In the genomic region with DNA sequence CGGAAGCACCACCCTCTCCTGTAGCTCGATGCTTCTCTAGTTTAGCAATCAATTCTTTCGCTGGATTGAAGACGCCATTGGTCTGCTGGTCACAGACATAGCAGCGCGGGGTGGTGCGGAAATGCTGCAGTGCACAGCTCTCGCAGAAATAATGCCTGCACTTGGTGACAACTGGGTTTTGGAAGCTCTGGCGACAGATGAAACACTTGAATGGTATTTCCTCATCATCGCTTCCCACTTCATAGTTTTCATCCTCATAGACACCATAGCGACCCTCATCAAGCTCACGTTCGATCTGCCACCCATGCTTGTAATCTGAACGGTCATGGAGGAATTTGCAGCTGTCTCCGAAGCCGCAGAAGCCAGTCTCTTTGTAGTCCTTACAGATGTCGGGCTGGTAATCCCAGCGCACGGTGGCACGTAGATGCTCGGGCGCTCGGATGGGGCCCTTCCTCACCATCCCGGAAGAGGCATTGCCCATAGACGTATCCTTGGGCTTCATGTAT, we compare ENCODE assay signal across 8 cellular contexts. TPM values are rescaled to one million over a fixed set of nuclear protein-coding genes. Genes with fewer than 3 reads are reported as not detected.
A peak's percentile ranks its signal among the peaks of the same experiment; 100 is the strongest.
DNase-seq lines count a peak whose midpoint lies in the region; ATAC-seq and TF ChIP-seq lines count a peak whose summit lies in the region.

No MANE protein-coding gene starts in this region.

- peaks cover 19 to 21% of the 10 kb centered on the region in 2 donors for H3K36me3 Mint-ChIP-seq in activated naive CD4-positive, alpha-beta T cell treated with anti-CD3 and anti-CD28 coated beads, Interleukin-2, amount 50 U/mL, for 72 hours

- H2AFZ ChIP-seq in OCI-LY1 (ENCODE audit: low read length) = no peak overlapping the region

- peak overlapping the region; percentile 99 for H3K27ac Mint-ChIP-seq in activated naive CD4-positive, alpha-beta T cell treated with anti-CD3 and anti-CD28 coated beads, Interleukin-2, amount 50 U/mL, for 72 hours

- peak overlapping the region; percentile 92 for H3K27ac ChIP-seq in OCI-LY1 (ENCODE audit: low read depth, low read length, poor library complexity, severe bottlenecking)
- H3K27ac ChIP-seq in cardiac muscle cell = peak overlapping the region; percentile 97

- in situ Hi-C loops in HAP-1 (cut with MboI; ENCODE audit: low sequenced_read_pairs) = loop anchor here (5.0 kb wide), 1 partner anchor 78 kb away; the partner anchor contains the start of gene RPL39

- H3K79me2 ChIP-seq in OCI-LY1 (ENCODE audit: insufficient read depth, low read length) = 0 out of 2 replicates have a peak, but pooled peaks cover 6% of the 10 kb centered on the region

- H3K4me3 ChIP-seq in HAP-1 = peak overlapping the region; percentile 61
- peak overlapping the region; percentile 80 for H3K4me3 ChIP-seq in OCI-LY1 (ENCODE audit: low read depth, low read length, poor library complexity, severe bottlenecking)
- H3K4me3 ChIP-seq in cardiac muscle cell = peak overlapping the region; percentile 53

- H3F3A ChIP-seq in OCI-LY1 (ENCODE audit: insufficient read depth, low read length) = no peaks in the 10 kb centered on the region

- intact Hi-C loops in posterior vena cava (cut with DNase I) = loop anchor here in 1 of 2 donors (5.0 kb wide), 1 partner anchor 898 kb away; the partner anchor contains the start of gene LONRF3

- ATAC-seq in activated naive CD4-positive, alpha-beta T cell treated with anti-CD3 and anti-CD28 coated beads, Interleukin-2, amount 50 U/mL, for 72 hours = peak; percentile 13 to 32

- H3K9me2 ChIP-seq in OCI-LY1 (ENCODE audit: low read depth, low read length) = no peaks in the 10 kb centered on the region

- peaks cover 8% of the 10 kb centered on the region for H3K36me3 ChIP-seq in HAP-1 (replicated peaks)
- peaks cover 16% of the 10 kb centered on the region for H3K36me3 ChIP-seq in OCI-LY1 (ENCODE audit: insufficient read depth, low read length)
- no peaks in the 10 kb centered on the region for H3K36me3 ChIP-seq in cardiac muscle cell

- no peak for TF ChIP-seq CTCF in OCI-LY1 (IDR thresholded peaks at IDR 0.05; ENCODE audit: low read length)
- no peak for TF ChIP-seq CTCF in cardiac muscle cell (IDR thresholded peaks at IDR 0.05; ENCODE audit: low read depth, low read length)

- H4K20me1 ChIP-seq in OCI-LY1 (ENCODE audit: insufficient read depth, low read length) = no peaks in the 10 kb centered on the region

- H3K9me3 ChIP-seq in HAP-1 (no peaks in the 10 kb centered on the region), OCI-LY1 (ENCODE audit: low read length) (no peaks in the 10 kb centered on the region), cardiac muscle cell (ENCODE audit: low read depth) (no peaks in the 10 kb centered on the region)

- peak overlapping the region; percentile 95 for H3K4me2 ChIP-seq in OCI-LY1 (ENCODE audit: low read length)

- H3K27me3 ChIP-seq in HAP-1 (ENCODE audit: low read depth) = no peaks in the 10 kb centered on the region
- no peaks in the 10 kb centered on the region for H3K27me3 ChIP-seq in OCI-LY1 (ENCODE audit: insufficient read depth, low read length)
- no peaks in the 10 kb centered on the region for H3K27me3 ChIP-seq in cardiac muscle cell

- H3K4me1 ChIP-seq in HAP-1 = peaks cover 12% of the 10 kb centered on the region
- peaks cover 8% of the 10 kb centered on the region for H3K4me1 ChIP-seq in OCI-LY1 (ENCODE audit: insufficient read depth, low read length, severe bottlenecking)
- H3K4me1 ChIP-seq in cardiac muscle cell (ENCODE audit: low read depth) = no peaks in the 10 kb centered on the region

- no peaks in the 10 kb centered on the region for H3K9me3 Mint-ChIP-seq in activated naive CD4-positive, alpha-beta T cell treated with anti-CD3 and anti-CD28 coated beads, Interleukin-2, amount 50 U/mL, for 72 hours

- peak overlapping the region; percentile 86 for H3K9ac ChIP-seq in OCI-LY1 (ENCODE audit: low read length)

- DNase-seq in DMS79 (lab: John Stamatoyannopoulos, UW) (peak; percentile 3), HAP-1 (ENCODE audit: low spot score in 2 of 2) (peak; percentile 43 to 61), cardiac muscle cell (ENCODE audit: low read depth in 1 of 2, low spot score in 1 of 2) (peak; percentile 16 to 41), pons (ENCODE audit: low spot score) (peak; percentile 11), posterior vena cava (ENCODE audit: low spot score) (no peak), GF-D8 (lab: John Stamatoyannopoulos, UW) (no peak)
- DNase-seq in activated naive CD4-positive, alpha-beta T cell treated with anti-CD3 and anti-CD28 coated beads, Interleukin-2, amount 50 U/mL, for 72 hours (ENCODE audit: low spot score in 2 of 2) = no peak

RNA-seq across cellular contexts. Expression of gene RNF113A, which starts 0.9 kb away (rescaled TPM):
- 10 to 100 TPM; 20.1 to 34.3 TPM for total RNA-seq in activated naive CD4-positive, alpha-beta T cell treated with anti-CD3 and anti-CD28 coated beads, Interleukin-2, amount 50 U/mL, for 72 hours
- total RNA-seq in cardiac muscle cell = 35.7 and 42.9 TPM in 2 replicates
- polyA plus RNA-seq in cardiac muscle cell = 26.0 and 28.3 TPM in 2 replicates
- 10 to 100 TPM in 1 of 2 donors, 1 to 10 TPM in 1; 8.2 to 10.2 TPM for total RNA-seq in posterior vena cava

RNA-seq across cellular contexts. Expression of gene NDUFA1, which starts 1.0 kb away (rescaled TPM):
- total RNA-seq in activated naive CD4-positive, alpha-beta T cell treated with anti-CD3 and anti-CD28 coated beads, Interleukin-2, amount 50 U/mL, for 72 hours = 100 to 1,000 TPM in 1 of 2 donors, 10 to 100 TPM in 1; 67.6 to 111 TPM
- total RNA-seq in cardiac muscle cell (38.3 and 71.7 TPM in 2 replicates), posterior vena cava (10 to 100 TPM; 65.9 to 74.7 TPM)
- polyA plus RNA-seq in cardiac muscle cell = 476 and 587 TPM in 2 replicates

RNA-seq across cellular contexts. Expression of gene UPF3B, which starts 17.9 kb away (rescaled TPM):
- 10 to 100 TPM; 17.5 to 28.9 TPM for total RNA-seq in activated naive CD4-positive, alpha-beta T cell treated with anti-CD3 and anti-CD28 coated beads, Interleukin-2, amount 50 U/mL, for 72 hours
- total RNA-seq in cardiac muscle cell = 5.4 and 5.5 TPM in 2 replicates
- 22.2 and 25.1 TPM in 2 replicates for polyA plus RNA-seq in cardiac muscle cell
- total RNA-seq in posterior vena cava = 1 to 10 TPM; 5.4 to 6.8 TPM

RNA-seq across cellular contexts. Expression of gene AKAP14, which starts 25.0 kb away (rescaled TPM):
- under 1 TPM in 1 of 2 donors, not detected in 1; 0.66 TPM for total RNA-seq in activated naive CD4-positive, alpha-beta T cell treated with anti-CD3 and anti-CD28 coated beads, Interleukin-2, amount 50 U/mL, for 72 hours
- total RNA-seq in cardiac muscle cell (not detected in 2 replicates), posterior vena cava (not detected)
- polyA plus RNA-seq in cardiac muscle cell = not detected in 2 replicates

Comparison
In these comparisons a context has a peak if more than half of its experiments do, and no peak if none do; other contexts are left out.
1. DNase-seq: peak in DMS79 (single experiment), HAP-1 (2 of 2), cardiac muscle cell (2 of 2) and pons (single experiment); none in activated naive CD4-positive, alpha-beta T cell treated with anti-CD3 and anti-CD28 coated beads, Interleukin-2, amount 50 U/mL, for 72 hours (0 of 2), posterior vena cava (single experiment) and GF-D8 (single experiment).
2. Peak in every context shown above with its lines, with median percentiles within 50 percentile points of each other: H3K4me3 ChIP-seq.